2 cellular contexts compared by ENCODE assay signal in the genomic region with DNA sequence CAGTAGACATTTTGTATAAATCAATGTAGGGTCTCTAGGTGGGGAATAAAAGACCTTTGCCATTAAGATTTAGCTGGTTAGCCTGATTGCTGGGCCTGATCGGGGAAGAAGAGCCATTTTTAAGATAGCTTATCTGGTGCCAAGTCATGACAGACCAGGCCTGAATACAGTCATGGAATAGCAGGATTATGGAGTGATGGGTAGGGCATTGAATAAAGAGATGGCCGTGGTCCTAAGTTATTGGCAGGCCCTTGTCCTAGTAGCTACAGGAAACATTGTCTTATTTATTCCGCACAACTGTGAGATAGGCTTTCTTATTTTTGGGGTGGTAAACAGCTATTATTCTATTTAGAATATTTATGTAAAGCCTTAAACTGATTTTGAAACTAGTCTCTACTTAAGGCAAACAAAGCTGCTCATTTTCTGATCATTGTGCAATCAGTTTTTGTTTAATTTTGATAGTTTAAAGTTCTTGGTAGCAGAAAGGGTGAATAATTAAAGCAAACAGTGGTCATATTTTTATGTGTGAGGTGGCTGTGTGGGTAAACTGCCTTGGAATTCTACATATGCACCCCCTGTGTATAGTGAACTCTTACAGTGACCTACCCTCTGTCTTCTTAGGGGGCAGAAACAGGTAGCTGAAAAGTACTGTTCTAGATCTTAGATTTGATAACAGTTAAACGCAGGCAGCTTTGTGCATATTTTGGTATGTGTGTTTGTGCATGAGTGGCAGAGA.
TF ChIP-seq lines count a peak whose summit lies in the region.

No MANE protein-coding gene starts in this region.

TF ChIP-seq in K562, 482 proteins besides CTCF, POLR2A, EP300 and RAD21:
- 0 out of 2 replicates have a peak, but pooled peaks have one; percentile 7 for TF ChIP-seq CEBPB (tag; IDR thresholded peaks at IDR 0.05)
- TF ChIP-seq MYBL2 (IDR thresholded peaks at IDR 0.05; ENCODE audit: low read depth), result no peak
- TF ChIP-seq MYBL2 (CRISPR knock-in tag; IDR thresholded peaks at IDR 0.05; ENCODE audit: borderline replicate concordance), result no peak
- no peak for TF ChIP-seq ZNF124 (CRISPR knock-in tag; IDR thresholded peaks at IDR 0.05)
- no peak for TF ChIP-seq CEBPG (CRISPR knock-in tag; IDR thresholded peaks at IDR 0.05)
- 0 out of 4 replicates have a peak, but pooled peaks of 1 of the 2 experiments have one; percentile 17 for TF ChIP-seq CEBPG (tag; conservative IDR thresholded peaks at IDR 0.05 in 1 of 2, IDR thresholded peaks at IDR 0.05 in 1 of 2)
TF ChIP-seq in K562: peak in this region for 2.

TF ChIP-seq in liver, 16 proteins besides CTCF, POLR2A, EP300 and RAD21:
- TF ChIP-seq RXRA (IDR thresholded peaks at IDR 0.05), result no peak
- TF ChIP-seq, protein P1, sequence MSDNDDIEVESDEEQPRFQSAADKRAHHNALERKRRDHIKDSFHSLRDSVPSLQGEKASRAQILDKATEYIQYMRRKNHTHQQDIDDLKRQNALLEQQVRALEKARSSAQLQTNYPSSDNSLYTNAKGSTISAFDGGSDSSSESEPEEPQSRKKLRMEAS (IDR thresholded peaks at IDR 0.05), result no peak
- peak; percentile 24 to 45 for TF ChIP-seq HNF4A (conservative IDR thresholded peaks at IDR 0.05)
- no peak for TF ChIP-seq NR2F2 (IDR thresholded peaks at IDR 0.05)
